Comparison of ENCODE assay signal across 1 cellular context in genomic region chr19:42596391-42597071, GRCh38.
TF ChIP-seq lines count a peak whose summit lies in the region.

No MANE protein-coding gene starts in this region.

TF ChIP-seq in GM23338, 12 proteins besides CTCF, POLR2A, EP300 and RAD21 (continued from another document):
- TF ChIP-seq NANOG (IDR thresholded peaks at IDR 0.05; ENCODE audit: borderline replicate concordance), result no peak
- TF ChIP-seq EZH2phosphoT487 (IDR thresholded peaks at IDR 0.05; ENCODE audit: unreplicated experiment), result no peak
- TF ChIP-seq STAT1 (IDR thresholded peaks at IDR 0.05; ENCODE audit: unreplicated experiment), result no peak
- TF ChIP-seq, protein P1, sequence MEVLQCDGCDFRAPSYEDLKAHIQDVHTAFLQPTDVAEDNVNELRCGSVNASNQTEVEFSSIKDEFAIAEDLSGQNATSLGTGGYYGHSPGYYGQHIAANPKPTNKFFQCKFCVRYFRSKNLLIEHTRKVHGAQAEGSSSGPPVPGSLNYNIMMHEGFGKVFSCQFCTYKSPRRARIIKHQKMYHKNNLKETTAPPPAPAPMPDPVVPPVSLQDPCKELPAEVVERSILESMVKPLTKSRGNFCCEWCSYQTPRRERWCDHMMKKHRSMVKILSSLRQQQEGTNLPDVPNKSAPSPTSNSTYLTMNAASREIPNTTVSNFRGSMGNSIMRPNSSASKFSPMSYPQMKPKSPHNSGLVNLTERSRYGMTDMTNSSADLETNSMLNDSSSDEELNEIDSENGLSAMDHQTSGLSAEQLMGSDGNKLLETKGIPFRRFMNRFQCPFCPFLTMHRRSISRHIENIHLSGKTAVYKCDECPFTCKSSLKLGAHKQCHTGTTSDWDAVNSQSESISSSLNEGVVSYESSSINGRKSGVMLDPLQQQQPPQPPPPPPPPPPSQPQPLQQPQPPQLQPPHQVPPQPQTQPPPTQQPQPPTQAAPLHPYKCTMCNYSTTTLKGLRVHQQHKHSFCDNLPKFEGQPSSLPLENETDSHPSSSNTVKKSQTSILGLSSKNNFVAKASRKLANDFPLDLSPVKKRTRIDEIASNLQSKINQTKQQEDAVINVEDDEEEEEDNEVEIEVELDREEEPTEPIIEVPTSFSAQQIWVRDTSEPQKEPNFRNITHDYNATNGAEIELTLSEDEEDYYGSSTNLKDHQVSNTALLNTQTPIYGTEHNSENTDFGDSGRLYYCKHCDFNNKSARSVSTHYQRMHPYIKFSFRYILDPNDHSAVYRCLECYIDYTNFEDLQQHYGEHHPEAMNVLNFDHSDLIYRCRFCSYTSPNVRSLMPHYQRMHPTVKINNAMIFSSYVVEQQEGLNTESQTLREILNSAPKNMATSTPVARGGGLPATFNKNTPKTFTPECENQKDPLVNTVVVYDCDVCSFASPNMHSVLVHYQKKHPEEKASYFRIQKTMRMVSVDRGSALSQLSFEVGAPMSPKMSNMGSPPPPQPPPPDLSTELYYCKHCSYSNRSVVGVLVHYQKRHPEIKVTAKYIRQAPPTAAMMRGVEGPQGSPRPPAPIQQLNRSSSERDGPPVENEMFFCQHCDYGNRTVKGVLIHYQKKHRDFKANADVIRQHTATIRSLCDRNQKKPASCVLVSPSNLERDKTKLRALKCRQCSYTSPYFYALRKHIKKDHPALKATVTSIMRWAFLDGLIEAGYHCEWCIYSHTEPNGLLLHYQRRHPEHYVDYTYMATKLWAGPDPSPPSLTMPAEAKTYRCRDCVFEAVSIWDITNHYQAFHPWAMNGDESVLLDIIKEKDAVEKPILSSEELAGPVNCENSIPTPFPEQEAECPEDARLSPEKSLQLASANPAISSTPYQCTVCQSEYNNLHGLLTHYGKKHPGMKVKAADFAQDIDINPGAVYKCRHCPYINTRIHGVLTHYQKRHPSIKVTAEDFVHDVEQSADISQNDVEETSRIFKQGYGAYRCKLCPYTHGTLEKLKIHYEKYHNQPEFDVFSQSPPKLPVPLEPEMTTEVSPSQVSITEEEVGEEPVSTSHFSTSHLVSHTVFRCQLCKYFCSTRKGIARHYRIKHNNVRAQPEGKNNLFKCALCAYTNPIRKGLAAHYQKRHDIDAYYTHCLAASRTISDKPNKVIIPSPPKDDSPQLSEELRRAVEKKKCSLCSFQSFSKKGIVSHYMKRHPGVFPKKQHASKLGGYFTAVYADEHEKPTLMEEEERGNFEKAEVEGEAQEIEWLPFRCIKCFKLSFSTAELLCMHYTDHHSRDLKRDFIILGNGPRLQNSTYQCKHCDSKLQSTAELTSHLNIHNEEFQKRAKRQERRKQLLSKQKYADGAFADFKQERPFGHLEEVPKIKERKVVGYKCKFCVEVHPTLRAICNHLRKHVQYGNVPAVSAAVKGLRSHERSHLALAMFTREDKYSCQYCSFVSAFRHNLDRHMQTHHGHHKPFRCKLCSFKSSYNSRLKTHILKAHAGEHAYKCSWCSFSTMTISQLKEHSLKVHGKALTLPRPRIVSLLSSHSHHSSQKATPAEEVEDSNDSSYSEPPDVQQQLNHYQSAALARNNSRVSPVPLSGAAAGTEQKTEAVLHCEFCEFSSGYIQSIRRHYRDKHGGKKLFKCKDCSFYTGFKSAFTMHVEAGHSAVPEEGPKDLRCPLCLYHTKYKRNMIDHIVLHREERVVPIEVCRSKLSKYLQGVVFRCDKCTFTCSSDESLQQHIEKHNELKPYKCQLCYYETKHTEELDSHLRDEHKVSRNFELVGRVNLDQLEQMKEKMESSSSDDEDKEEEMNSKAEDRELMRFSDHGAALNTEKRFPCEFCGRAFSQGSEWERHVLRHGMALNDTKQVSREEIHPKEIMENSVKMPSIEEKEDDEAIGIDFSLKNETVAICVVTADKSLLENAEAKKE (CRISPR knock-in tag; IDR thresholded peaks at IDR 0.05), result no peak
- no peak for TF ChIP-seq ZNF114 (CRISPR knock-in tag; IDR thresholded peaks at IDR 0.05)
- no peak for TF ChIP-seq CREB1 (CRISPR knock-in tag; IDR thresholded peaks at IDR 0.05; ENCODE audit: low read depth)
- TF ChIP-seq JUNB (IDR thresholded peaks at IDR 0.05; ENCODE audit: unreplicated experiment), result no peak
- TF ChIP-seq POLR2AphosphoS5 (IDR thresholded peaks at IDR 0.05; ENCODE audit: low read depth), result no peak
